In genomic region chr7:92504563-92504962, GRCh38 we compare ENCODE assay signal across 26 cellular contexts. TPM values are rescaled to one million over a fixed set of nuclear protein-coding genes. Genes with fewer than 3 reads are reported as not detected.
"Had no signal": no experiment of that assay in that cellular context is flagged by ENCODE, and none has a peak within 500 bp of the region (broad histone marks: within the 10 kb centered on the region; RNA-seq: fewer than 3 reads in every experiment).

No MANE protein-coding gene starts in this region.

- H3K27me3 ChIP-seq: ascending aorta, body of pancreas, Peyer's patch had no signal

- H3K27ac ChIP-seq: ascending aorta, body of pancreas, Peyer's patch, RWPE1 had no signal

- H3K27ac Mint-ChIP-seq: activated CD4-positive, alpha-beta T cell treated with anti-CD3 and anti-CD28 coated beads, Interleukin-2, amount 10 ng/mL, durations not matched to agents 24 days and 14 days; activated CD8-positive, alpha-beta memory T cell treated with anti-CD3 and anti-CD28 coated beads, Interleukin-2, amount 10 ng/mL, durations not matched to agents 7 days and 5 days; activated naive CD4-positive, alpha-beta T cell treated with anti-CD3 and anti-CD28 coated beads, Interleukin-2, amount 50 U/mL, for 24 hours; activated T-cell treated with anti-CD3 and anti-CD28 coated beads, Interleukin-2, amount 50 U/mL, for 24 hours; activated T-helper 1 cell treated with anti-CD3 and anti-CD28 coated beads, Interleukin-12 subunit alpha, Interleukin-12 subunit beta, Interleukin-2, Interleukin-4 antibody, amounts not matched to agents 30 ng/mL and 10 ng/mL and 1 ng/mL, durations not matched to agents 14 hours and 24 hours and 36 hours; T-helper 17 cell; WTC11 had no signal

- ATAC-seq: activated CD8-positive, alpha-beta memory T cell treated with anti-CD3 and anti-CD28 coated beads, Interleukin-2, amount 10 ng/mL, durations not matched to agents 7 days and 5 days; body of pancreas; T-helper 17 cell; WTC11 had no signal

- H3K4me3 ChIP-seq: ascending aorta, body of pancreas, Peyer's patch had no signal

- H3K9me3 ChIP-seq: ascending aorta, body of pancreas, Peyer's patch had no signal

- H3K27me3 Mint-ChIP-seq: activated CD4-positive, alpha-beta T cell treated with anti-CD3 and anti-CD28 coated beads, Interleukin-2, amount 10 ng/mL, durations not matched to agents 24 days and 14 days; activated CD8-positive, alpha-beta memory T cell treated with anti-CD3 and anti-CD28 coated beads, Interleukin-2, amount 10 ng/mL, durations not matched to agents 7 days and 5 days; activated naive CD4-positive, alpha-beta T cell treated with anti-CD3 and anti-CD28 coated beads, Interleukin-2, amount 50 U/mL, for 24 hours; activated T-cell treated with anti-CD3 and anti-CD28 coated beads, Interleukin-2, amount 50 U/mL, for 24 hours; T-helper 17 cell had no signal

- DNase-seq: activated CD4-positive, alpha-beta T cell treated with anti-CD3 and anti-CD28 coated beads, Interleukin-2, amount 50 U/mL, for 48 hours; activated CD4-positive, CD25-positive, alpha-beta regulatory T cell treated with anti-CD3 and anti-CD28 coated beads, Interleukin-2, amount 50 U/mL, for 72 hours; activated CD8-positive, alpha-beta memory T cell treated with anti-CD3 and anti-CD28 coated beads, Interleukin-2, amount 10 ng/mL, durations not matched to agents 7 days and 5 days; activated effector memory CD4-positive, alpha-beta T cell treated with Interleukin-2 at 50 U/mL for 16 hours; activated naive CD4-positive, alpha-beta T cell; activated T-cell treated with anti-CD3 and anti-CD28 coated beads, Interleukin-2, amount 50 U/mL, for 24 hours; amniotic stem cell; MM.1S; NCI-H1105 treated with DMSO at 0.1 percent for 48 hours; NCI-H1436 treated with DMSO at 0.1 percent for 48 hours; NCI-H187 treated with DMSO at 0.1 percent for 48 hours; NCI-H2081 treated with DMSO at 0.1 percent for 48 hours; NCI-H446; NCI-H524; Peyer's patch; SHP77 treated with DMSO at 0.1 percent for 48 hours; T-helper 17 cell; T-helper 9 cell had no signal

- H3K9me3 Mint-ChIP-seq: activated CD4-positive, alpha-beta T cell treated with anti-CD3 and anti-CD28 coated beads, Interleukin-2, amount 10 ng/mL, durations not matched to agents 24 days and 14 days; activated naive CD4-positive, alpha-beta T cell treated with anti-CD3 and anti-CD28 coated beads, Interleukin-2, amount 50 U/mL, for 24 hours; activated T-cell treated with anti-CD3 and anti-CD28 coated beads, Interleukin-2, amount 50 U/mL, for 24 hours; activated T-helper 1 cell treated with anti-CD3 and anti-CD28 coated beads, Interleukin-12 subunit alpha, Interleukin-12 subunit beta, Interleukin-2, Interleukin-4 antibody, amounts not matched to agents 30 ng/mL and 10 ng/mL and 1 ng/mL, durations not matched to agents 14 hours and 24 hours and 36 hours; WTC11 had no signal

- H3K4me1 Mint-ChIP-seq: WTC11 had no signal

- H3K4me3 Mint-ChIP-seq: activated CD4-positive, alpha-beta T cell treated with anti-CD3 and anti-CD28 coated beads, Interleukin-2, amount 10 ng/mL, durations not matched to agents 24 days and 14 days; activated CD8-positive, alpha-beta memory T cell treated with anti-CD3 and anti-CD28 coated beads, Interleukin-2, amount 10 ng/mL, durations not matched to agents 7 days and 5 days; activated naive CD4-positive, alpha-beta T cell treated with anti-CD3 and anti-CD28 coated beads, Interleukin-2, amount 50 U/mL, for 24 hours; activated T-cell treated with anti-CD3 and anti-CD28 coated beads, Interleukin-2, amount 50 U/mL, for 24 hours; activated T-helper 1 cell treated with anti-CD3 and anti-CD28 coated beads, Interleukin-12 subunit alpha, Interleukin-12 subunit beta, Interleukin-2, Interleukin-4 antibody, amounts not matched to agents 30 ng/mL and 10 ng/mL and 1 ng/mL, durations not matched to agents 14 hours and 24 hours and 36 hours; T-helper 17 cell; WTC11 had no signal

- H3K4me1 ChIP-seq: ascending aorta, body of pancreas, Peyer's patch had no signal

RNA-seq across cellular contexts. Expression of gene ERVW-1, which starts 26.8 kb away (rescaled TPM):
- total RNA-seq: activated CD4-positive, alpha-beta T cell treated with anti-CD3 and anti-CD28 coated beads, Interleukin-2, amount 10 ng/mL, durations not matched to agents 24 days and 14 days; activated CD8-positive, alpha-beta memory T cell treated with anti-CD3 and anti-CD28 coated beads, Interleukin-2, amount 10 ng/mL, durations not matched to agents 7 days and 5 days; activated T-helper 1 cell treated with anti-CD3 and anti-CD28 coated beads, Interleukin-12 subunit alpha, Interleukin-12 subunit beta, Interleukin-2, Interleukin-4 antibody, amounts not matched to agents 30 ng/mL and 10 ng/mL and 1 ng/mL, durations not matched to agents 14 hours and 24 hours and 36 hours; ascending aorta; body of pancreas; Peyer's patch; SK-MEL-5; T-helper 17 cell had no signal
